ENCODE assay signal across 15 cellular contexts in the genomic region with DNA sequence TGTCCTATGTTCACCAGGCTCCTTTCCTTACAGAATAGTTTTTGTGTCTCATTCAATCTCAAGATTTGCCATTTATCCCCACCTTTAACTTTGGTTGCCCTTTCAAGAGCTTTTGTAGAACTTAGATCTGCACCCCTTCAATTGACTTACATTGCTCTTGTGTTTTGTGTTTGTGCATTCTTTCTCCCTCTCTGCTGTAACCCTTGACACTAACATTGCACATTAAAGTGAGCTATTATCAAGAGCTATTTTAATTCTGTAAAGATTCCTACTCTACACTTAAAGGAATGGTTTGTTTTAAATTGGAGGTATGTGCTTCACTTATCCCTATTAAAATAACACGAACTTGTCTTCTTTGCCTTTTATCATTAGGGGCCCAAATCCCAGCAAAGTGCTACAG.
DNase-seq lines count a peak whose midpoint lies in the region; ATAC-seq and TF ChIP-seq lines count a peak whose summit lies in the region.
"Had no signal": no experiment of that assay in that cellular context is flagged by ENCODE, and none has a peak within 500 bp of the region (broad histone marks: within the 10 kb centered on the region; RNA-seq: fewer than 3 reads in every experiment).

No MANE protein-coding gene starts in this region.

- H3K27me3 ChIP-seq in GM23338 (ENCODE audit: insufficient read depth), result no peaks in the 10 kb centered on the region
- no peaks in the 10 kb centered on the region for H3K27me3 ChIP-seq in Loucy (ENCODE audit: insufficient read depth, low read length, poor library complexity, severe bottlenecking)
- no peaks in the 10 kb centered on the region for H3K27me3 ChIP-seq in iPS-20b (ENCODE audit: insufficient read depth, low read length)
- H3K27me3 ChIP-seq in transverse colon, result no peaks in the 10 kb centered on the region

- H3K9me3 ChIP-seq in Loucy (ENCODE audit: insufficient read depth, low read depth, low read length) (no peaks in the 10 kb centered on the region), iPS-20b (ENCODE audit: insufficient read depth, low read depth, low read length) (no peaks in the 10 kb centered on the region), transverse colon (no peaks in the 10 kb centered on the region)

- 0 out of 3 replicates have a peak overlapping the region, but pooled peaks have one; percentile 2 for H3K4me3 Mint-ChIP-seq in GM23338
- no peak overlapping the region for H3K4me3 Mint-ChIP-seq in T-helper 2 cell treated with Interferon-gamma antibody and Interleukin-4, amounts not matched to agents 5 μg/mL and 100 μg/mL, for 36 hours
- H3K4me3 Mint-ChIP-seq: B cell; CD4-positive, alpha-beta T cell had no signal

- WGBS in transverse colon (ENCODE audit: low coverage in 1 of 2), 2 donors, result 20 to 31% methylated on average over 1 of the region's 1 CpG

- H3K9me2 ChIP-seq in GM23338 (ENCODE audit: insufficient read depth), result no peaks in the 10 kb centered on the region
- H3K9me2 ChIP-seq in Loucy (replicated peaks; ENCODE audit: low read depth, low read length), result no peaks in the 10 kb centered on the region

- H2AFZ ChIP-seq in GM23338, result no peak overlapping the region
- H2AFZ ChIP-seq in Loucy (ENCODE audit: low read length), result peak overlapping the region; percentile 72

- H3K79me2 ChIP-seq in GM23338 (replicated peaks; ENCODE audit: insufficient read depth) (no peaks in the 10 kb centered on the region), Loucy (ENCODE audit: insufficient read depth, low read length) (no peaks in the 10 kb centered on the region)

- H3K27me3 Mint-ChIP-seq in GM23338 (ENCODE audit: insufficient read depth, low read depth, poor library complexity), result no peaks in the 10 kb centered on the region
- H3K27me3 Mint-ChIP-seq in T-helper 2 cell treated with Interferon-gamma antibody and Interleukin-4, amounts not matched to agents 5 μg/mL and 100 μg/mL, for 36 hours (ENCODE audit: low read depth), result no peaks in the 10 kb centered on the region
- H3K27me3 Mint-ChIP-seq: B cell; CD4-positive, alpha-beta T cell had no signal

- H3K36me3 ChIP-seq in GM23338 (ENCODE audit: insufficient read depth), result peaks cover 12% of the 10 kb centered on the region; the same call in 1 of the 2 replicates
- no peaks in the 10 kb centered on the region for H3K36me3 ChIP-seq in Loucy (ENCODE audit: insufficient read depth, low read length)
- peaks cover 41% of the 10 kb centered on the region for H3K36me3 ChIP-seq in iPS-20b (ENCODE audit: insufficient read depth, low read depth, low read length)
- H3K36me3 ChIP-seq in transverse colon, result no peaks in the 10 kb centered on the region

- in situ Hi-C loops in transverse colon (cut with MboI; ENCODE audit: low pct_ligation_motif_present in 1 of 4, low pct_unique_long_range_greater_than_20kb in 1 of 4, low sequenced_read_pairs in 3 of 4) (no loop called here), G401 (cut with HindIII; ENCODE audit: low sequenced_read_pairs) (no loop called here)

- H3K27ac ChIP-seq in GM23338 (ENCODE audit: low read depth) (no peak overlapping the region), iPS-20b (ENCODE audit: low read length) (peak overlapping the region; percentile 20), transverse colon (peak overlapping the region; percentile 48 to 60 (median 55))

- H3K9ac ChIP-seq in Loucy (ENCODE audit: low read depth, low read length, poor library complexity, severe bottlenecking), result no peak overlapping the region
- peak overlapping the region; percentile 55; the same call in 1 of the 2 replicates for H3K9ac ChIP-seq in iPS-20b (ENCODE audit: low read depth, low read length)

- peaks cover 52% of the 10 kb centered on the region for H3K4me1 Mint-ChIP-seq in GM23338
- no peaks in the 10 kb centered on the region for H3K4me1 Mint-ChIP-seq in T-helper 2 cell treated with Interferon-gamma antibody and Interleukin-4, amounts not matched to agents 5 μg/mL and 100 μg/mL, for 36 hours (ENCODE audit: low read depth)
- H3K4me1 Mint-ChIP-seq: B cell had no signal

- ATAC-seq in GM23338, result no peak
- ATAC-seq: GM12878 had no signal

- TF ChIP-seq EP300 in transverse colon (IDR thresholded peaks at IDR 0.05; ENCODE audit: low read depth), result no peak

- peaks cover 50% of the 10 kb centered on the region for H3K36me3 Mint-ChIP-seq in GM23338 (ENCODE audit: low read depth)
- H3K36me3 Mint-ChIP-seq in T-helper 2 cell treated with Interferon-gamma antibody and Interleukin-4, amounts not matched to agents 5 μg/mL and 100 μg/mL, for 36 hours (ENCODE audit: low read depth), result no peaks in the 10 kb centered on the region

- peak overlapping the region; percentile 10 for H3K27ac Mint-ChIP-seq in GM23338
- H3K27ac Mint-ChIP-seq in T-helper 2 cell treated with Interferon-gamma antibody and Interleukin-4, amounts not matched to agents 5 μg/mL and 100 μg/mL, for 36 hours, result no peak overlapping the region
- H3K27ac Mint-ChIP-seq: B cell; CD4-positive, alpha-beta T cell had no signal

- H4K20me1 ChIP-seq in GM23338 (replicated peaks; ENCODE audit: insufficient read depth), result no peaks in the 10 kb centered on the region
- no peaks in the 10 kb centered on the region for H4K20me1 ChIP-seq in Loucy (ENCODE audit: insufficient read depth, low read length, poor library complexity, severe bottlenecking)

- H3K9me3 Mint-ChIP-seq in GM23338, result no peaks in the 10 kb centered on the region
- no peaks in the 10 kb centered on the region for H3K9me3 Mint-ChIP-seq in T-helper 2 cell treated with Interferon-gamma antibody and Interleukin-4, amounts not matched to agents 5 μg/mL and 100 μg/mL, for 36 hours
- H3K9me3 Mint-ChIP-seq: CD4-positive, alpha-beta T cell had no signal

- H3K4me1 ChIP-seq in GM23338 (ENCODE audit: insufficient read depth) (peaks cover 35% of the 10 kb centered on the region), Loucy (ENCODE audit: insufficient read depth, low read length, poor library complexity, severe bottlenecking) (no peaks in the 10 kb centered on the region), iPS-20b (ENCODE audit: insufficient read depth, low read length) (peaks cover 39% of the 10 kb centered on the region), transverse colon (peaks cover 6 to 30% (median 12%) of the 10 kb centered on the region in 4 donors)

- no peak overlapping the region for H3K4me3 ChIP-seq in GM23338
- H3K4me3 ChIP-seq in Loucy (ENCODE audit: low read length, poor library complexity, severe bottlenecking), result no peak overlapping the region
- peak overlapping the region; percentile 12; the same call in 1 of the 2 replicates for H3K4me3 ChIP-seq in iPS-20b (ENCODE audit: low read length)
- no peak overlapping the region for H3K4me3 ChIP-seq in transverse colon
- H3K4me3 ChIP-seq: GM12878 had no signal

- no peak for DNase-seq in GM23338 (ENCODE audit: low spot score)
- DNase-seq in transverse colon, result no peak
- DNase-seq in T-helper 2 cell treated with Interferon-gamma antibody and Interleukin-4, amounts not matched to agents 5 μg/mL and 100 μg/mL, for 36 hours (ENCODE audit: low spot score), result no peak
- DNase-seq in G401 (ENCODE audit: low spot score), result no peak
- no peak for DNase-seq in NCI-H446 treated with DMSO at 0.1 percent for 48 hours (lab: John Stamatoyannopoulos, UW)
- DNase-seq in NCI-H2029 treated with DMSO at 0.1 percent for 48 hours (lab: John Stamatoyannopoulos, UW), result no peak
- DNase-seq: C1 segment of cervical spinal cord; Calu3; CD4-positive, alpha-beta T cell; DMS 273 treated with DMSO at 0.1 percent for 48 hours; H7 had no signal

- H3F3A ChIP-seq in GM23338 (replicated peaks; ENCODE audit: low read depth) (no peaks in the 10 kb centered on the region), Loucy (ENCODE audit: low read depth) (no peaks in the 10 kb centered on the region)

- no peak for TF ChIP-seq POLR2A in transverse colon (IDR thresholded peaks at IDR 0.05)

- H3K4me2 ChIP-seq in GM23338 (peak overlapping the region; percentile 10), Loucy (ENCODE audit: low read depth, low read length, poor library complexity, severe bottlenecking) (no peak overlapping the region)

- no peak for TF ChIP-seq CTCF in GM23338 (conservative IDR thresholded peaks at IDR 0.05; ENCODE audit: low read depth in 2 of 2)
- no peak for TF ChIP-seq CTCF in Loucy (conservative IDR thresholded peaks at IDR 0.05; ENCODE audit: low read length)
- no peak for TF ChIP-seq CTCF in transverse colon (IDR thresholded peaks at IDR 0.05)

- intact Hi-C loops in transverse colon (cut with DNase I; ENCODE audit: low total_unique reads), result no loop called here

TF ChIP-seq in GM23338, 12 proteins besides CTCF, POLR2A, EP300 and RAD21 (continues in another document):
- TF ChIP-seq REST (IDR thresholded peaks at IDR 0.05; ENCODE audit: unreplicated experiment) (no peak), JUNB (IDR thresholded peaks at IDR 0.05; ENCODE audit: unreplicated experiment) (no peak), ZNF331 (CRISPR knock-in tag; IDR thresholded peaks at IDR 0.05; ENCODE audit: low read depth) (no peak)
